Comparison of ENCODE assay signal across 9 cellular contexts in the genomic region with DNA sequence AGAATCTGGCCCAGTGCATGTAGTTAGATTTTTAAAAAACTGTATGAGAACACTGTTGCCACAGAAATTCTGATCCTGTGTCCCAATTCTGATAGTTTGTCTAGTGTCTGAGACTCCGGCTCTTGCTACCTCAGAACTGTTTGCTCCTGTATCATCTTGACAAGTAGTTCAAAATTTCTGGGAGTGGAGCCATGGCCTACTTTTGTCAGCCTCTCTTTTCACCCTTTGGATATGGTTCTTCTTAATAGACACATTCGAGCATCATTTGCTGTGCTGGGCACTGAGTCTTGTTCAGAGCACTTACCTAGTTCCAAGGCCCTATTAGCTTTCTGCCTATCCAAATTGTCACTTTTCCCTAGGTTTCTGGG. TPM values are rescaled to one million over a fixed set of nuclear protein-coding genes. Genes with fewer than 3 reads are reported as not detected.
A peak's percentile ranks its signal among the peaks of the same experiment; 100 is the strongest.
DNase-seq lines count a peak whose midpoint lies in the region; ATAC-seq and TF ChIP-seq lines count a peak whose summit lies in the region.
"Had no signal": no experiment of that assay in that cellular context is flagged by ENCODE, and none has a peak within 500 bp of the region (broad histone marks: within the 10 kb centered on the region; RNA-seq: fewer than 3 reads in every experiment).

No MANE protein-coding gene starts in this region.

- peak; percentile 11 for ATAC-seq in GM21367 (IDR thresholded peaks at IDR 0.05; ENCODE audit: unreplicated experiment)
- no peak for ATAC-seq in RWPE2 (ENCODE audit: low read depth)
- no peak for ATAC-seq in stimulated activated effector memory CD8-positive, alpha-beta T cell treated with anti-CD3 and anti-CD28 coated beads, Interleukin-12 subunit alpha, Interleukin-12 subunit beta, amount 100 ng/mL, for 72 hours
- ATAC-seq in GM18907 (IDR thresholded peaks at IDR 0.05; ENCODE audit: unreplicated experiment): no peak
- ATAC-seq in GM18520 (IDR thresholded peaks at IDR 0.05; ENCODE audit: unreplicated experiment): no peak

- DNase-seq in RWPE2 (ENCODE audit: low spot score): no peak
- DNase-seq in fibroblast of lung (ENCODE audit: low read depth in 2 of 2): no peak
- peak in 1 of 2 donors; percentile 51 for DNase-seq in stimulated activated effector memory CD8-positive, alpha-beta T cell treated with anti-CD3 and anti-CD28 coated beads, Interleukin-12 subunit alpha, Interleukin-12 subunit beta, amount 100 ng/mL, for 72 hours (ENCODE audit: low spot score in 2 of 2)
- no peak for DNase-seq in stimulated activated CD4-positive, alpha-beta T cell treated with anti-CD3 and anti-CD28 coated beads, Interleukin-4, amount 100 ng/mL, for 1 hour
- DNase-seq in DMS79 (lab: John Stamatoyannopoulos, UW): no peak

- H3K27ac ChIP-seq in RWPE2 (ENCODE audit: poor library complexity, severe bottlenecking) (peak overlapping the region; percentile 97), fibroblast of lung (ENCODE audit: insufficient read depth, low read length) (peak overlapping the region; percentile 50)
- H3K27ac ChIP-seq: neutrophil had no signal

- peaks cover 6% of the 10 kb centered on the region for H3K9me3 Mint-ChIP-seq in stimulated activated effector memory CD8-positive, alpha-beta T cell treated with anti-CD3 and anti-CD28 coated beads, Interleukin-12 subunit alpha, Interleukin-12 subunit beta, amount 100 ng/mL, for 72 hours

- H3K79me2 ChIP-seq in fibroblast of lung (ENCODE audit: control insufficient read depth, insufficient read depth, low read length): peaks cover 1% of the 10 kb centered on the region

- H3K4me3 ChIP-seq in RWPE2 (ENCODE audit: severe bottlenecking) (no peak overlapping the region), fibroblast of lung (replicated peaks in 1 of 4; ENCODE audit: control extremely low read depth in 1 of 4, insufficient read depth in 1 of 4, low read depth in 3 of 4, low read length in 4 of 4) (no peak overlapping the region)

- H3K9ac ChIP-seq in fibroblast of lung (ENCODE audit: insufficient read depth, low read length): no peak overlapping the region

- H3K27me3 ChIP-seq in RWPE2 (ENCODE audit: insufficient read depth, poor library complexity, severe bottlenecking) (no peaks in the 10 kb centered on the region), fibroblast of lung (ENCODE audit: control insufficient read depth, insufficient read depth, low read length) (no peaks in the 10 kb centered on the region)
- H3K27me3 ChIP-seq: neutrophil had no signal

- no peak overlapping the region for H3K4me2 ChIP-seq in fibroblast of lung (ENCODE audit: extremely low read depth, insufficient read depth, low read length)

- H3K4me3 Mint-ChIP-seq in stimulated activated effector memory CD8-positive, alpha-beta T cell treated with anti-CD3 and anti-CD28 coated beads, Interleukin-12 subunit alpha, Interleukin-12 subunit beta, amount 100 ng/mL, for 72 hours: peak overlapping the region; percentile 19

- H3K4me1 ChIP-seq in RWPE2 (ENCODE audit: insufficient read depth, poor library complexity, severe bottlenecking) (peaks cover 38% of the 10 kb centered on the region), fibroblast of lung (ENCODE audit: control insufficient read depth, extremely low read depth, insufficient read depth, low read length) (peaks cover 16% of the 10 kb centered on the region)

- peaks cover 46% of the 10 kb centered on the region for H3K4me1 Mint-ChIP-seq in stimulated activated effector memory CD8-positive, alpha-beta T cell treated with anti-CD3 and anti-CD28 coated beads, Interleukin-12 subunit alpha, Interleukin-12 subunit beta, amount 100 ng/mL, for 72 hours

- no peaks in the 10 kb centered on the region for H3K9me3 ChIP-seq in RWPE2 (ENCODE audit: severe bottlenecking)
- no peaks in the 10 kb centered on the region for H3K9me3 ChIP-seq in fibroblast of lung (ENCODE audit: control insufficient read depth, insufficient read depth, low read depth, low read length)
- H3K9me3 ChIP-seq: neutrophil had no signal

- no peaks in the 10 kb centered on the region for H4K20me1 ChIP-seq in fibroblast of lung (ENCODE audit: control insufficient read depth, extremely low read depth, insufficient read depth, low read length)

- no peaks in the 10 kb centered on the region for H3K36me3 Mint-ChIP-seq in stimulated activated effector memory CD8-positive, alpha-beta T cell treated with anti-CD3 and anti-CD28 coated beads, Interleukin-12 subunit alpha, Interleukin-12 subunit beta, amount 100 ng/mL, for 72 hours

- H3K36me3 ChIP-seq in RWPE2 (ENCODE audit: low read depth) (peaks cover 34% of the 10 kb centered on the region), fibroblast of lung (ENCODE audit: control insufficient read depth, insufficient read depth, low read length) (no peaks in the 10 kb centered on the region)
- H3K36me3 ChIP-seq: neutrophil had no signal

- TF ChIP-seq CTCF in RWPE2 (IDR thresholded peaks at IDR 0.05; ENCODE audit: poor library complexity, severe bottlenecking) (no peak), fibroblast of lung (conservative IDR thresholded peaks at IDR 0.05 in 1 of 2, IDR thresholded peaks at IDR 0.05 in 1 of 2; ENCODE audit: low read depth in 1 of 2, low read length in 2 of 2) (no peak)

- H3K27ac Mint-ChIP-seq in stimulated activated effector memory CD8-positive, alpha-beta T cell treated with anti-CD3 and anti-CD28 coated beads, Interleukin-12 subunit alpha, Interleukin-12 subunit beta, amount 100 ng/mL, for 72 hours: peak overlapping the region; percentile 84

- no peak overlapping the region for H2AFZ ChIP-seq in fibroblast of lung (ENCODE audit: low read length)

RNA-seq across cellular contexts. Expression of a gene that starts 46.9 kb away (rescaled TPM):
- total RNA-seq in fibroblast of lung: 31.3 and 40.8 TPM in 2 replicates
- 24.6 and 29.0 TPM in 2 replicates for polyA plus RNA-seq in fibroblast of lung
- 14.4 and 17.7 TPM in 2 replicates for polyA plus RNA-seq in fibroblast of lung (2012)
- polyA minus RNA-seq in fibroblast of lung (ENCODE audit: low replicate concordance): 102 and 118 TPM in 2 replicates
